Comparison of ENCODE assay signal across 28 cellular contexts in the genomic region with DNA sequence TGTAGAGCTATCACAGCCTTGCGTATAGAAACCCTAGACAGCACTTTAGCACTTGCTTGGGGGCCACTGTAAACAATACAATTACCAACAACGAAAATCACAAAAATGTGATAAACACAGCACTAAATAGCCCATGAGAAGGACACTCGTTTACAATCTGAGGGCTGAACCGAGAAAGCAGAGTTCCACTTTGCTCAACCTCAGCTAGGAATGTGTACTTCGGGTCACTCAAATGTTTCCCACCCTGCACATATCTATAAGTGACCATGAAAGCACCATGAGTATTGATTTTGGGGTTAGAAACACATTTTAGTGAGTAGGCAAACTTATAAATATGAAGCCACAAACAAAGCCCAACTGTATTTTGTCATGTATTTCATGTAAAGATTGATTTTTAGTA.
"Had no signal": no experiment of that assay in that cellular context is flagged by ENCODE, and none has a peak within 500 bp of the region (broad histone marks: within the 10 kb centered on the region; RNA-seq: fewer than 3 reads in every experiment).

No MANE protein-coding gene starts in this region.

- H3K4me3 Mint-ChIP-seq: stimulated activated effector memory CD8-positive, alpha-beta T cell treated with anti-CD3 and anti-CD28 coated beads, Interleukin-12 subunit alpha, Interleukin-12 subunit beta, amount 100 ng/mL, for 72 hours; stimulated activated memory B cell treated with anti-CD40 and anti-IgM and Interleukin-4, amounts not matched to agents 10 μg/mL and 1 μg/mL and 100 μg/mL, for 72 hours; stimulated activated naive B cell treated with anti-CD40 and anti-IgM and Interleukin-4, amounts not matched to agents 10 μg/mL and 1 μg/mL and 100 μg/mL, for 72 hours; stimulated activated naive CD8-positive, alpha-beta T cell treated with anti-CD3 and anti-CD28 coated beads, Interleukin-15, amount 100 ng/mL, for 72 hours; stimulated activated naive CD8-positive, alpha-beta T cell treated with anti-CD3 and anti-CD28 coated beads, Interleukin-15, Interleukin-2, amounts not matched to agents 100 ng/mL and 50 ng/mL, for 24 hours; type B pancreatic cell had no signal

- H3K27ac Mint-ChIP-seq: stimulated activated effector memory CD8-positive, alpha-beta T cell treated with anti-CD3 and anti-CD28 coated beads, Interleukin-12 subunit alpha, Interleukin-12 subunit beta, amount 100 ng/mL, for 72 hours; stimulated activated memory B cell treated with anti-CD40 and anti-IgM and Interleukin-4, amounts not matched to agents 10 μg/mL and 1 μg/mL and 100 μg/mL, for 72 hours; stimulated activated naive B cell treated with anti-CD40 and anti-IgM and Interleukin-4, amounts not matched to agents 10 μg/mL and 1 μg/mL and 100 μg/mL, for 72 hours; stimulated activated naive CD8-positive, alpha-beta T cell treated with anti-CD3 and anti-CD28 coated beads, Interleukin-15, amount 100 ng/mL, for 72 hours; stimulated activated naive CD8-positive, alpha-beta T cell treated with anti-CD3 and anti-CD28 coated beads, Interleukin-15, Interleukin-2, amounts not matched to agents 100 ng/mL and 50 ng/mL, for 24 hours; type B pancreatic cell had no signal

- H3K4me1 Mint-ChIP-seq: stimulated activated effector memory CD8-positive, alpha-beta T cell treated with anti-CD3 and anti-CD28 coated beads, Interleukin-12 subunit alpha, Interleukin-12 subunit beta, amount 100 ng/mL, for 72 hours; stimulated activated memory B cell treated with anti-CD40 and anti-IgM and Interleukin-4, amounts not matched to agents 10 μg/mL and 1 μg/mL and 100 μg/mL, for 72 hours; stimulated activated naive B cell treated with anti-CD40 and anti-IgM and Interleukin-4, amounts not matched to agents 10 μg/mL and 1 μg/mL and 100 μg/mL, for 72 hours; stimulated activated naive CD8-positive, alpha-beta T cell treated with anti-CD3 and anti-CD28 coated beads, Interleukin-15, amount 100 ng/mL, for 72 hours had no signal

- DNase-seq: stimulated activated CD4-positive, alpha-beta T cell treated with anti-CD3 and anti-CD28 coated beads, Interleukin-2, amount 100 ng/mL, for 48 hours; stimulated activated CD4-positive, alpha-beta T cell treated with anti-CD3 and anti-CD28 coated beads, Interleukin-4, amount 100 ng/mL, for 1 hour; stimulated activated CD4-positive, alpha-beta T cell treated with anti-CD3 and anti-CD28 coated beads, Interleukin-4, amount 100 ng/mL, for 24 hours; stimulated activated CD4-positive, alpha-beta T cell treated with anti-CD3 and anti-CD28 coated beads, Interleukin-4, amount 100 ng/mL, for 4 hours; stimulated activated CD8-positive, alpha-beta memory T cell treated with anti-CD3 and anti-CD28 coated beads, Interleukin-4, amount 100 ng/mL, for 48 hours; stimulated activated naive B cell treated with anti-CD40 and anti-IgM and Interleukin-4, amounts not matched to agents 10 μg/mL and 1 μg/mL and 100 μg/mL, for 72 hours; stimulated activated naive CD4-positive, alpha-beta T cell; stimulated activated naive CD4-positive, alpha-beta T cell treated with Interleukin-2 at 50 U/mL for 16 hours; stimulated activated naive CD8-positive, alpha-beta T cell treated with anti-CD3 and anti-CD28 coated beads, Interleukin-15, amount 100 ng/mL, for 72 hours; stimulated activated naive CD8-positive, alpha-beta T cell treated with anti-CD3 and anti-CD28 coated beads, Interleukin-15, Interleukin-2, amounts not matched to agents 100 U/mL and 50 U/mL, for 24 hours; stomach; substantia nigra; testis; thyroid gland; tibial artery; transverse colon; trophoblast cell; upper lobe of left lung; upper lobe of right lung; uterus had no signal

- H3K9me3 ChIP-seq: stomach, suprapubic skin, testis, thoracic aorta, thyroid gland, tibial artery, tibial nerve, transverse colon, upper lobe of left lung, upper lobe of right lung, uterus, vagina had no signal

- ATAC-seq: stimulated activated effector memory CD8-positive, alpha-beta T cell treated with anti-CD3 and anti-CD28 coated beads, Interleukin-12 subunit alpha, Interleukin-12 subunit beta, amount 100 ng/mL, for 72 hours; stimulated activated memory B cell treated with anti-CD40 and anti-IgM and Interleukin-4, amounts not matched to agents 10 μg/mL and 1 μg/mL and 100 μg/mL, for 72 hours; stimulated activated naive B cell treated with anti-CD40 and anti-IgM and Interleukin-4, amounts not matched to agents 10 μg/mL and 1 μg/mL and 100 μg/mL, for 72 hours; stimulated activated naive CD8-positive, alpha-beta T cell treated with anti-CD3 and anti-CD28 coated beads, Interleukin-15, amount 100 ng/mL, for 72 hours; stimulated activated naive CD8-positive, alpha-beta T cell treated with anti-CD3 and anti-CD28 coated beads, Interleukin-15, Interleukin-2, amounts not matched to agents 100 U/mL and 50 U/mL, for 24 hours; upper lobe of right lung had no signal

- H3K9me3 Mint-ChIP-seq: stimulated activated effector memory CD8-positive, alpha-beta T cell treated with anti-CD3 and anti-CD28 coated beads, Interleukin-12 subunit alpha, Interleukin-12 subunit beta, amount 100 ng/mL, for 72 hours; stimulated activated memory B cell treated with anti-CD40 and anti-IgM and Interleukin-4, amounts not matched to agents 10 μg/mL and 1 μg/mL and 100 μg/mL, for 72 hours; stimulated activated naive B cell treated with anti-CD40 and anti-IgM and Interleukin-4, amounts not matched to agents 10 μg/mL and 1 μg/mL and 100 μg/mL, for 72 hours; stimulated activated naive CD8-positive, alpha-beta T cell treated with anti-CD3 and anti-CD28 coated beads, Interleukin-15, amount 100 ng/mL, for 72 hours; stimulated activated naive CD8-positive, alpha-beta T cell treated with anti-CD3 and anti-CD28 coated beads, Interleukin-15, Interleukin-2, amounts not matched to agents 100 ng/mL and 50 ng/mL, for 24 hours; type B pancreatic cell had no signal

- H3K4me1 ChIP-seq: stomach, suprapubic skin, testis, thyroid gland, tibial artery, tibial nerve, transverse colon, upper lobe of left lung, upper lobe of right lung, uterus, vagina had no signal

- H3K27me3 ChIP-seq: stomach, suprapubic skin, testis, thyroid gland, tibial artery, tibial nerve, transverse colon, upper lobe of left lung, uterus, vagina had no signal

- H3K27ac ChIP-seq: stomach, suprapubic skin, testis, thoracic aorta, thyroid gland, tibial artery, tibial nerve, transverse colon, upper lobe of left lung, upper lobe of right lung, uterus, vagina had no signal

- H3K36me3 ChIP-seq: stomach, suprapubic skin, thoracic aorta, thyroid gland, tibial artery, tibial nerve, transverse colon, upper lobe of left lung, upper lobe of right lung, uterus, vagina had no signal

- H3K27me3 Mint-ChIP-seq: type B pancreatic cell had no signal

- H3K4me3 ChIP-seq: stomach, suprapubic skin, testis, thoracic aorta, thyroid gland, tibial artery, tibial nerve, transverse colon, upper lobe of left lung, upper lobe of right lung, uterus, vagina had no signal

- H3K36me3 Mint-ChIP-seq: stimulated activated effector memory CD8-positive, alpha-beta T cell treated with anti-CD3 and anti-CD28 coated beads, Interleukin-12 subunit alpha, Interleukin-12 subunit beta, amount 100 ng/mL, for 72 hours; stimulated activated memory B cell treated with anti-CD40 and anti-IgM and Interleukin-4, amounts not matched to agents 10 μg/mL and 1 μg/mL and 100 μg/mL, for 72 hours; stimulated activated naive B cell treated with anti-CD40 and anti-IgM and Interleukin-4, amounts not matched to agents 10 μg/mL and 1 μg/mL and 100 μg/mL, for 72 hours; type B pancreatic cell had no signal
